11 cellular contexts compared by ENCODE assay signal in genomic region chr21:25997788-25998611, GRCh38.
DNase-seq lines count a peak whose midpoint lies in the region; ATAC-seq, FAIRE-seq and TF ChIP-seq lines count a peak whose summit lies in the region.
"Had no signal": no experiment of that assay in that cellular context is flagged by ENCODE, and none has a peak within 500 bp of the region (broad histone marks: within the 10 kb centered on the region; RNA-seq: fewer than 3 reads in every experiment).

No MANE protein-coding gene starts in this region.

- H3K4me3 ChIP-seq in left ventricle myocardium inferior (no peak overlapping the region), right atrium auricular region (no peak overlapping the region), Panc1 (ENCODE audit: low read depth in 2 of 2, low read length in 2 of 2) (no peak overlapping the region)

- POLR2A ChIA-PET in Panc1 (lab: Charles Lee): no interaction called here

- H3K27me3 ChIP-seq in left ventricle myocardium inferior (ENCODE audit: low read depth) (no peaks in the 10 kb centered on the region), right atrium auricular region (no peaks in the 10 kb centered on the region), Panc1 (ENCODE audit: control insufficient read depth, insufficient read depth, low read length) (no peaks in the 10 kb centered on the region)

- TSS peak; percentile 42 for BruUV-seq in Panc1 (replicated peaks; lab: Mats Ljungman, UMichigan)

- no peak for TF ChIP-seq CTCF in left ventricle myocardium inferior (IDR thresholded peaks at IDR 0.05; ENCODE audit: borderline replicate concordance)
- TF ChIP-seq CTCF in right atrium auricular region (IDR thresholded peaks at IDR 0.05): no peak
- no peak for TF ChIP-seq CTCF in Panc1 (IDR thresholded peaks at IDR 0.05)

- H3K9me3 ChIP-seq in left ventricle myocardium inferior (replicated peaks) (no peaks in the 10 kb centered on the region), right atrium auricular region (no peaks in the 10 kb centered on the region), Panc1 (ENCODE audit: control insufficient read depth, insufficient read depth, low read depth, low read length) (no peaks in the 10 kb centered on the region)

- DNase-seq in left ventricle myocardium inferior (no peak), right atrium auricular region (ENCODE audit: low spot score) (no peak), Panc1 (ENCODE audit: low read depth, low spot score) (no peak), iPS-NIHi11 (ENCODE audit: low spot score) (peak; percentile 76), urothelium cell line (ENCODE audit: low spot score) (peak; percentile 63), NCI-H446 (lab: John Stamatoyannopoulos, UW) (no peak), H4 (ENCODE audit: low spot score) (no peak)
- DNase-seq: ACHN had no signal

- H3K27ac ChIP-seq in left ventricle myocardium inferior (replicated peaks) (peak overlapping the region; percentile 47), right atrium auricular region (no peak overlapping the region), Panc1 (ENCODE audit: low read length) (peak overlapping the region; percentile 44; the same call in 1 of the 2 replicates)

- H3K4me1 ChIP-seq in left ventricle myocardium inferior: peaks cover 33% of the 10 kb centered on the region
- peaks cover 0 to 15% of the 10 kb centered on the region in 2 donors for H3K4me1 ChIP-seq in right atrium auricular region
- H3K4me1 ChIP-seq in Panc1 (ENCODE audit: control insufficient read depth, insufficient read depth, low read length): peaks cover 6% of the 10 kb centered on the region; the same call in 1 of the 2 replicates

- in situ Hi-C loops in Panc1 (cut with HindIII; ENCODE audit: low pct_unique_long_range_greater_than_20kb, low sequenced_read_pairs): no loop called here

- intact Hi-C loops in left ventricle myocardium inferior (cut with micrococcal nuclease): no loop called here
- intact Hi-C loops in Panc1 (cut with micrococcal nuclease; ENCODE audit: unreplicated experiment): no loop called here

- H3K36me3 ChIP-seq in left ventricle myocardium inferior (peaks cover 3% of the 10 kb centered on the region), right atrium auricular region (no peaks in the 10 kb centered on the region), Panc1 (ENCODE audit: control insufficient read depth, insufficient read depth, low read length) (peaks cover 3% of the 10 kb centered on the region)

- ATAC-seq in Panc1: no peak; the same call in 1 of the 2 replicates
- ATAC-seq in SK-N-SH treated with all-trans-retinoic acid at 6 μM for 48 hours: no peak
- ATAC-seq: stimulated activated memory B cell treated with anti-CD40 and anti-IgM and Interleukin-4, amounts not matched to agents 10 μg/mL and 1 μg/mL and 100 μg/mL, for 72 hours had no signal

- CTCF ChIA-PET in Panc1 (lab: Charles Lee): no interaction called here

- FAIRE-seq in urothelium cell line (lab: Jason Lieb, UNC): no peak
- FAIRE-seq: GM18507 had no signal

TF ChIP-seq in SK-N-SH treated with all-trans-retinoic acid at 6 μM for 48 hours, 23 proteins besides CTCF, POLR2A, EP300 and RAD21:
- TF ChIP-seq ARNTL (CRISPR knock-in tag; IDR thresholded peaks at IDR 0.05; ENCODE audit: borderline replicate concordance, low read depth) (no peak), BACH2 (CRISPR knock-in tag; IDR thresholded peaks at IDR 0.05; ENCODE audit: borderline replicate concordance) (no peak), TOX (CRISPR knock-in tag; IDR thresholded peaks at IDR 0.05; ENCODE audit: borderline replicate concordance) (no peak)

Comparison
In these comparisons a context has a peak if more than half of its experiments do, and no peak if none do; other contexts are left out.
1. H3K27ac ChIP-seq: peak in left ventricle myocardium inferior (single experiment) and Panc1 (single experiment); none in right atrium auricular region (0 of 2).
2. DNase-seq: peak in iPS-NIHi11 (single experiment) and urothelium cell line (single experiment); none in left ventricle myocardium inferior (single experiment), right atrium auricular region (single experiment), Panc1 (single experiment), NCI-H446 (0 of 2) and H4 (single experiment).